In genomic region chr14:39422243-39422642, GRCh38 we compare ENCODE assay signal across 20 cellular contexts. TPM values are rescaled to one million over a fixed set of nuclear protein-coding genes. Genes with fewer than 3 reads are reported as not detected.
DNase-seq lines count a peak whose midpoint lies in the region; ATAC-seq and TF ChIP-seq lines count a peak whose summit lies in the region.
"Had no signal": no experiment of that assay in that cellular context is flagged by ENCODE, and none has a peak within 500 bp of the region (broad histone marks: within the 10 kb centered on the region; RNA-seq: fewer than 3 reads in every experiment).

No MANE protein-coding gene starts in this region.

- H3K4me1 ChIP-seq in CD8-positive, alpha-beta T cell (ENCODE audit: insufficient read depth, low read length) = peaks cover 36% of the 10 kb centered on the region

- H3K27ac ChIP-seq in CD8-positive, alpha-beta T cell (ENCODE audit: low read depth, low read length) = no peak overlapping the region
- H3K27ac ChIP-seq: BLaER1 treated with 17β-estradiol and CSF1 and Interleukin-3, amounts not matched to agents 10 nM and 100 nM had no signal

- H3K4me3 Mint-ChIP-seq in activated naive CD8-positive, alpha-beta T cell = peak overlapping the region; percentile 1
- H3K4me3 Mint-ChIP-seq in activated naive CD8-positive, alpha-beta T cell treated with anti-CD3 and anti-CD28 coated beads, Interleukin-2, amount 50 U/mL, for 24 hours = no peak overlapping the region
- no peak overlapping the region for H3K4me3 Mint-ChIP-seq in CD8-positive, alpha-beta T cell
- peak overlapping the region; percentile 62 for H3K4me3 Mint-ChIP-seq in T-helper 17 cell
- peak overlapping the region in 6 of 10 donors; percentile 1 to 55 (median 16) for H3K4me3 Mint-ChIP-seq in naive thymus-derived CD8-positive, alpha-beta T cell
- H3K4me3 Mint-ChIP-seq: B cell, GM23338, IgD-negative memory B cell had no signal

- POLR2A ChIA-PET in CD8-positive, alpha-beta T cell (lab: Charles Lee) = interaction anchor here (3.6 kb wide), 1 partner anchor 9 kb away, joined by 17 read pairs; the partner anchor contains the start of gene FBXO33
- POLR2A ChIA-PET in naive thymus-derived CD8-positive, alpha-beta T cell (lab: Charles Lee) = interaction anchor here (2.3 kb wide), 1 partner anchor 10 kb away, joined by 13 read pairs; the partner anchor contains the start of gene FBXO33

- TF ChIP-seq CTCF in CD8-positive, alpha-beta T cell (IDR thresholded peaks at IDR 0.05) = no peak

- peaks cover 20% of the 10 kb centered on the region for H3K36me3 Mint-ChIP-seq in activated naive CD8-positive, alpha-beta T cell
- peaks cover 18% of the 10 kb centered on the region for H3K36me3 Mint-ChIP-seq in activated naive CD8-positive, alpha-beta T cell treated with anti-CD3 and anti-CD28 coated beads, Interleukin-2, amount 50 U/mL, for 24 hours (ENCODE audit: low read depth)
- peaks cover 31% of the 10 kb centered on the region for H3K36me3 Mint-ChIP-seq in CD8-positive, alpha-beta T cell
- peaks cover 6% of the 10 kb centered on the region for H3K36me3 Mint-ChIP-seq in T-helper 17 cell (ENCODE audit: low read depth)
- peaks cover 5 to 40% (median 34%) of the 10 kb centered on the region in 3 donors for H3K36me3 Mint-ChIP-seq in naive thymus-derived CD8-positive, alpha-beta T cell

- intact Hi-C loops in CD8-positive, alpha-beta T cell (cut with DNase I, micrococcal nuclease) = no loop called here

- peaks cover 3% of the 10 kb centered on the region for H3K9me3 Mint-ChIP-seq in activated naive CD8-positive, alpha-beta T cell (ENCODE audit: low read depth)
- H3K9me3 Mint-ChIP-seq in activated naive CD8-positive, alpha-beta T cell treated with anti-CD3 and anti-CD28 coated beads, Interleukin-2, amount 50 U/mL, for 24 hours = peaks cover 5% of the 10 kb centered on the region
- peaks cover 2% of the 10 kb centered on the region for H3K9me3 Mint-ChIP-seq in CD8-positive, alpha-beta T cell
- peaks cover 0 to 7% (median 2%) of the 10 kb centered on the region in 9 donors for H3K9me3 Mint-ChIP-seq in naive thymus-derived CD8-positive, alpha-beta T cell

- no peak for ATAC-seq in activated naive CD8-positive, alpha-beta T cell treated with anti-CD3 and anti-CD28 coated beads, Interleukin-2, amount 50 U/mL, for 24 hours
- ATAC-seq in CD8-positive, alpha-beta T cell = no peak
- ATAC-seq in T-helper 17 cell = no peak
- no peak for ATAC-seq in naive thymus-derived CD8-positive, alpha-beta T cell
- no peak for ATAC-seq in GM21619 (IDR thresholded peaks at IDR 0.05; ENCODE audit: unreplicated experiment)
- ATAC-seq: GM12878, GM23338 had no signal

- DNase-seq in activated naive CD8-positive, alpha-beta T cell treated with anti-CD3 and anti-CD28 coated beads, Interleukin-2, amount 50 U/mL, for 24 hours = no peak
- DNase-seq in CD8-positive, alpha-beta T cell = no peak
- no peak for DNase-seq in T-helper 17 cell
- DNase-seq in naive thymus-derived CD8-positive, alpha-beta T cell = no peak
- no peak for DNase-seq in KG1 (lab: John Stamatoyannopoulos, UW)
- no peak for DNase-seq in amniotic stem cell (lab: John Stamatoyannopoulos, UW)
- DNase-seq: CD8-positive, alpha-beta memory T cell; COR-L47; DMS 273 treated with DMSO at 0.1 percent for 48 hours; DMS53; DND-41; EL; HCEC 1CT had no signal

- no peak overlapping the region for H3K4me3 ChIP-seq in CD8-positive, alpha-beta T cell (ENCODE audit: low read depth, low read length)
- H3K4me3 ChIP-seq: BLaER1 treated with 17β-estradiol and CSF1 and Interleukin-3, amounts not matched to agents 10 nM and 100 nM; GM12878; GM23338 had no signal

- H3K27ac Mint-ChIP-seq in activated naive CD8-positive, alpha-beta T cell = peak overlapping the region; percentile 13
- no peak overlapping the region for H3K27ac Mint-ChIP-seq in activated naive CD8-positive, alpha-beta T cell treated with anti-CD3 and anti-CD28 coated beads, Interleukin-2, amount 50 U/mL, for 24 hours
- H3K27ac Mint-ChIP-seq in CD8-positive, alpha-beta T cell = peak overlapping the region; percentile 15
- peak overlapping the region; percentile 60 for H3K27ac Mint-ChIP-seq in T-helper 17 cell
- H3K27ac Mint-ChIP-seq in naive thymus-derived CD8-positive, alpha-beta T cell = peak overlapping the region in 7 of 10 donors; percentile 3 to 32 (median 14)
- H3K27ac Mint-ChIP-seq: B cell, GM23338, IgD-negative memory B cell had no signal

- H3K36me3 ChIP-seq in CD8-positive, alpha-beta T cell (ENCODE audit: insufficient read depth, low read length) = no peaks in the 10 kb centered on the region

- no peaks in the 10 kb centered on the region for H3K9me3 ChIP-seq in CD8-positive, alpha-beta T cell (ENCODE audit: low read length)
- H3K9me3 ChIP-seq in T-helper 17 cell (ENCODE audit: control insufficient read depth, low read length, poor library complexity, severe bottlenecking) = no peaks in the 10 kb centered on the region

- CTCF ChIA-PET in CD8-positive, alpha-beta T cell (lab: Charles Lee) = interaction anchor here (1.2 kb wide), 1 partner anchor 9 kb away, joined by 5 read pairs; no protein-coding TSS in a partner anchor

- no peaks in the 10 kb centered on the region for H3K27me3 ChIP-seq in CD8-positive, alpha-beta T cell (ENCODE audit: insufficient read depth, low read length)
- H3K27me3 ChIP-seq: BLaER1 treated with 17β-estradiol and CSF1 and Interleukin-3, amounts not matched to agents 10 nM and 100 nM had no signal

- H3K27me3 Mint-ChIP-seq in activated naive CD8-positive, alpha-beta T cell = no peaks in the 10 kb centered on the region
- H3K27me3 Mint-ChIP-seq in activated naive CD8-positive, alpha-beta T cell treated with anti-CD3 and anti-CD28 coated beads, Interleukin-2, amount 50 U/mL, for 24 hours = no peaks in the 10 kb centered on the region
- H3K27me3 Mint-ChIP-seq in CD8-positive, alpha-beta T cell (ENCODE audit: low read depth) = no peaks in the 10 kb centered on the region
- no peaks in the 10 kb centered on the region for H3K27me3 Mint-ChIP-seq in T-helper 17 cell
- H3K27me3 Mint-ChIP-seq in naive thymus-derived CD8-positive, alpha-beta T cell = no peaks in the 10 kb centered on the region
- H3K27me3 Mint-ChIP-seq: B cell; CD8-positive, alpha-beta memory T cell; IgD-negative memory B cell had no signal

- H3K4me1 Mint-ChIP-seq in activated naive CD8-positive, alpha-beta T cell (ENCODE audit: low read depth) = peaks cover 62% of the 10 kb centered on the region
- H3K4me1 Mint-ChIP-seq in activated naive CD8-positive, alpha-beta T cell treated with anti-CD3 and anti-CD28 coated beads, Interleukin-2, amount 50 U/mL, for 24 hours = peaks cover 46% of the 10 kb centered on the region
- H3K4me1 Mint-ChIP-seq in CD8-positive, alpha-beta T cell (ENCODE audit: low read depth) = peaks cover 71% of the 10 kb centered on the region
- H3K4me1 Mint-ChIP-seq in T-helper 17 cell = peaks cover 36% of the 10 kb centered on the region
- H3K4me1 Mint-ChIP-seq in naive thymus-derived CD8-positive, alpha-beta T cell = peaks cover 26 to 74% (median 65%) of the 10 kb centered on the region in 4 donors

RNA-seq across cellular contexts. Expression of gene FBXO33, which starts 10.0 kb away (rescaled TPM):
- total RNA-seq in CD8-positive, alpha-beta T cell = 100 to 1,000 TPM; 106 TPM
- 10 to 100 TPM; 47.8 to 59.1 TPM for total RNA-seq in T-helper 17 cell
- 10 to 100 TPM; 29.9 to 31.6 TPM for total RNA-seq in naive thymus-derived CD8-positive, alpha-beta T cell
- 10 to 100 TPM; 14.7 to 24.1 (median 19.3) TPM for polyA plus RNA-seq in naive thymus-derived CD8-positive, alpha-beta T cell

Comparison
In these comparisons a context has a peak if more than half of its experiments do, and no peak if none do; other contexts are left out.
1. H3K4me3 Mint-ChIP-seq: peak in activated naive CD8-positive, alpha-beta T cell (single experiment), T-helper 17 cell (single experiment) and naive thymus-derived CD8-positive, alpha-beta T cell (6 of 10); none in activated naive CD8-positive, alpha-beta T cell treated with anti-CD3 and anti-CD28 coated beads, Interleukin-2, amount 50 U/mL, for 24 hours (single experiment) and CD8-positive, alpha-beta T cell (single experiment).